ENCODE assay signal across 26 cellular contexts in the genomic region with DNA sequence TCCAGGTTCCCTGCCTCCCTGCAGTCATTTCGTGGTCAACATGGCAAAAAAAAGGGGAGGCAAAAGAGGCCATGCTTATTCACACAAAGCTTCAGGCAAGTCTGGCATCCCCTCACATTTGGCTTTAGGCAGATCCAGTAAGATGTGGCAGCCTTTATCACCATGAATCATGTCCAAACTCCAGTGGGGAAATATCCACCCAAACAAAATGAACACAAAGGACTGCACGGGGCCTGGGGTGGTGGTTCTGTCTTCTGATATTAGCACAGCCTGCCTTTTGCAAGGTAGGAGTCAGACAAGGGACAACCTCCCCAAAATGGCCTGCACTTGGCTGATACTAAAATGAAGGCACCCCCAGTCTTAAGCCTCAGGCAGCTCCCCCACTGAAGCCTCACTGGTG.
"Had no signal": no experiment of that assay in that cellular context is flagged by ENCODE, and none has a peak within 500 bp of the region (broad histone marks: within the 10 kb centered on the region; RNA-seq: fewer than 3 reads in every experiment).

No MANE protein-coding gene starts in this region.

- H3K9me3 Mint-ChIP-seq: activated B cell treated with CpG ODN at 0.5 μM for 24 hours; activated CD4-positive, alpha-beta memory T cell treated with anti-CD3 and anti-CD28 coated beads for 36 hours; activated naive CD4-positive, alpha-beta T cell treated with anti-CD3 and anti-CD28 coated beads, Interleukin-2, amount 10 ng/mL, durations not matched to agents 7 days and 5 days; activated naive CD8-positive, alpha-beta T cell treated with anti-CD3 and anti-CD28 coated beads, Interleukin-2, amount 50 U/mL, for 24 hours; activated T-cell treated with anti-CD3 and anti-CD28 coated beads, Interleukin-2, amount 50 U/mL, for 4 hours; T-helper 1 cell treated with Interleukin-12 subunit alpha and Interleukin-12 subunit beta and Interleukin-4 antibody, amounts not matched to agents 30 μg/mL and 1 μg/mL, for 36 hours had no signal

- H3K4me1 Mint-ChIP-seq: activated B cell treated with CpG ODN at 0.5 μM for 24 hours; activated naive CD4-positive, alpha-beta T cell treated with anti-CD3 and anti-CD28 coated beads, Interleukin-2, amount 10 ng/mL, durations not matched to agents 7 days and 5 days; activated naive CD8-positive, alpha-beta T cell treated with anti-CD3 and anti-CD28 coated beads, Interleukin-2, amount 50 U/mL, for 24 hours had no signal

- H3K27ac Mint-ChIP-seq: activated B cell treated with CpG ODN at 0.5 μM for 24 hours; activated CD4-positive, alpha-beta memory T cell treated with anti-CD3 and anti-CD28 coated beads for 36 hours; activated naive CD4-positive, alpha-beta T cell treated with anti-CD3 and anti-CD28 coated beads, Interleukin-2, amount 10 ng/mL, durations not matched to agents 7 days and 5 days; activated naive CD8-positive, alpha-beta T cell; activated naive CD8-positive, alpha-beta T cell treated with anti-CD3 and anti-CD28 coated beads, Interleukin-2, amount 50 U/mL, for 24 hours; T-helper 1 cell treated with Interleukin-12 subunit alpha and Interleukin-12 subunit beta and Interleukin-4 antibody, amounts not matched to agents 30 μg/mL and 1 μg/mL, for 36 hours had no signal

- H3K4me3 Mint-ChIP-seq: activated B cell treated with CpG ODN at 0.5 μM for 24 hours; activated CD4-positive, alpha-beta memory T cell treated with anti-CD3 and anti-CD28 coated beads for 36 hours; activated naive CD4-positive, alpha-beta T cell treated with anti-CD3 and anti-CD28 coated beads, Interleukin-2, amount 10 ng/mL, durations not matched to agents 7 days and 5 days; activated naive CD8-positive, alpha-beta T cell; activated naive CD8-positive, alpha-beta T cell treated with anti-CD3 and anti-CD28 coated beads, Interleukin-2, amount 50 U/mL, for 24 hours; activated T-cell treated with anti-CD3 and anti-CD28 coated beads, Interleukin-2, amount 50 U/mL, for 4 hours; T-helper 1 cell treated with Interleukin-12 subunit alpha and Interleukin-12 subunit beta and Interleukin-4 antibody, amounts not matched to agents 30 μg/mL and 1 μg/mL, for 36 hours had no signal

- H3K36me3 Mint-ChIP-seq: activated CD4-positive, alpha-beta memory T cell treated with anti-CD3 and anti-CD28 coated beads for 36 hours; activated naive CD4-positive, alpha-beta T cell treated with anti-CD3 and anti-CD28 coated beads, Interleukin-2, amount 10 ng/mL, durations not matched to agents 7 days and 5 days; activated naive CD8-positive, alpha-beta T cell had no signal

- DNase-seq: activated B cell treated with CpG ODN at 0.5 μM for 24 hours; activated CD4-positive, alpha-beta memory T cell treated with anti-CD3 and anti-CD28 coated beads for 36 hours; activated CD4-positive, alpha-beta T cell treated with anti-CD3 and anti-CD28 coated beads for 4 hours; activated CD4-positive, alpha-beta T cell treated with anti-CD3 and anti-CD28 coated beads, Interleukin-2, amount 50 U/mL, for 1 hour; activated CD4-positive, CD25-positive, alpha-beta regulatory T cell treated with anti-CD3 and anti-CD28 coated beads, Interleukin-2, amount 50 U/mL, for 72 hours; activated CD8-positive, alpha-beta memory T cell treated with anti-CD3 and anti-CD28 coated beads, Interleukin-2, amount 50 U/mL, for 4 hours; activated effector memory CD4-positive, alpha-beta T cell treated with Interleukin-2 at 50 U/mL for 16 hours; activated naive CD4-positive, alpha-beta T cell treated with anti-CD3 and anti-CD28 coated beads, Interleukin-2, amount 10 ng/mL, durations not matched to agents 7 days and 5 days; activated naive CD8-positive, alpha-beta T cell treated with anti-CD3 and anti-CD28 coated beads, Interleukin-2, amount 50 U/mL, for 24 hours; activated T-cell treated with anti-CD3 and anti-CD28 coated beads for 4 hours; activated T-cell treated with anti-CD3 and anti-CD28 coated beads, Interleukin-2, amount 50 U/mL, for 4 hours; anterior cingulate cortex; brain microvascular endothelial cell; central memory CD4-positive, alpha-beta T cell; NCI-H1092 treated with DMSO at 0.1 percent for 48 hours; NCI-H1417; NCI-H146; NCI-H187 treated with DMSO at 0.1 percent for 48 hours; NCI-H2081; NCI-H345; NCI-H524 treated with DMSO at 0.1 percent for 48 hours; RPMI8226; SHP77 treated with DMSO at 0.1 percent for 48 hours; SK-N-SH had no signal
